ENCODE assay signal across 23 cellular contexts in genomic region chr15:85470549-85471271, GRCh38.
A peak's percentile ranks its signal among the peaks of the same experiment; 100 is the strongest.
DNase-seq lines count a peak whose midpoint lies in the region; FAIRE-seq and TF ChIP-seq lines count a peak whose summit lies in the region.
"Had no signal": no experiment of that assay in that cellular context is flagged by ENCODE, and none has a peak within 500 bp of the region (broad histone marks: within the 10 kb centered on the region; RNA-seq: fewer than 3 reads in every experiment).

No MANE protein-coding gene starts in this region.

- H3K4me2 ChIP-seq in OCI-LY1 (ENCODE audit: low read length): peak overlapping the region; percentile 63

- POLR2A ChIA-PET in GM10248 (lab: Yijun Ruan, JAX): no interaction called here

- H3K27ac ChIP-seq in OCI-LY1 (ENCODE audit: low read depth, low read length, poor library complexity, severe bottlenecking): peak overlapping the region; percentile 97
- H3K27ac ChIP-seq: adrenal gland, esophagus squamous epithelium, lower lobe of right lung, skin epidermis had no signal

- H2AFZ ChIP-seq in OCI-LY1 (ENCODE audit: low read length): no peak overlapping the region

- DNase-seq in NCI-H2171 treated with DMSO at 0.1 percent for 48 hours (lab: John Stamatoyannopoulos, UW) (peak; percentile 25), NCI-H2171 (lab: John Stamatoyannopoulos, UW) (no peak), progenitor cell of endocrine pancreas (ENCODE audit: low spot score, unreplicated experiment) (no peak), NCI-H446 treated with DMSO at 0.1 percent for 48 hours (lab: John Stamatoyannopoulos, UW) (no peak), GM10248 (ENCODE audit: extremely low spot score) (no peak)
- DNase-seq in effector CD4-positive, alpha-beta T cell: no peak
- DNase-seq: 8988T; activated CD4-positive, alpha-beta T cell treated with anti-CD3 and anti-CD28 coated beads for 4 hours; activated gamma-delta T cell; adrenal gland; Calu3; esophagus squamous epithelium; GDM1; KG1; lower lobe of right lung; naive thymus-derived CD4-positive, alpha-beta T cell; NCI-H2081 treated with DMSO at 0.1 percent for 48 hours; NCI-H524 treated with DMSO at 0.1 percent for 48 hours; stimulated activated naive CD8-positive, alpha-beta T cell treated with anti-CD3 and anti-CD28 coated beads, Interleukin-15, amount 100 ng/mL, for 72 hours; SW 1271 had no signal

- peaks cover 92% of the 10 kb centered on the region for H3K4me1 ChIP-seq in OCI-LY1 (ENCODE audit: insufficient read depth, low read length, severe bottlenecking)

- no peak overlapping the region for H3K4me3 Mint-ChIP-seq in progenitor cell of endocrine pancreas (ENCODE audit: low read depth)
- H3K4me3 Mint-ChIP-seq: naive thymus-derived CD4-positive, alpha-beta T cell; stimulated activated naive CD8-positive, alpha-beta T cell treated with anti-CD3 and anti-CD28 coated beads, Interleukin-15, amount 100 ng/mL, for 72 hours had no signal

- H3K27ac Mint-ChIP-seq in progenitor cell of endocrine pancreas: peak overlapping the region; percentile 78
- H3K27ac Mint-ChIP-seq: stimulated activated naive CD8-positive, alpha-beta T cell treated with anti-CD3 and anti-CD28 coated beads, Interleukin-15, amount 100 ng/mL, for 72 hours had no signal

- TF ChIP-seq CTCF in OCI-LY1 (IDR thresholded peaks at IDR 0.05; ENCODE audit: low read length) (no peak), progenitor cell of endocrine pancreas (IDR thresholded peaks at IDR 0.05; ENCODE audit: unreplicated experiment) (no peak), GM10248 (IDR thresholded peaks at IDR 0.05; ENCODE audit: control extremely low read depth, extremely low read depth, low read depth, missing control alignments) (no peak)

- H3K36me3 Mint-ChIP-seq in progenitor cell of endocrine pancreas (ENCODE audit: insufficient read depth): peaks cover 4% of the 10 kb centered on the region

- no peaks in the 10 kb centered on the region for H3K9me3 ChIP-seq in OCI-LY1 (ENCODE audit: low read length)
- H3K9me3 ChIP-seq: adrenal gland, esophagus squamous epithelium, lower lobe of right lung had no signal

- CTCF ChIA-PET in GM10248 (lab: Yijun Ruan, JAX): interaction anchor here (1.3 to 8.4 kb wide), 4 partner anchors 10 to 140 kb away, joined by 4 to 73 read pairs (median 10); no protein-coding TSS in a partner anchor

- no peaks in the 10 kb centered on the region for H3K9me3 Mint-ChIP-seq in progenitor cell of endocrine pancreas (ENCODE audit: low read depth)
- H3K9me3 Mint-ChIP-seq: stimulated activated naive CD8-positive, alpha-beta T cell treated with anti-CD3 and anti-CD28 coated beads, Interleukin-15, amount 100 ng/mL, for 72 hours had no signal

- H3K9me2 ChIP-seq in OCI-LY1 (ENCODE audit: low read depth, low read length): no peaks in the 10 kb centered on the region

- H3K9ac ChIP-seq in OCI-LY1 (ENCODE audit: low read length): peak overlapping the region; percentile 58

- H3K79me2 ChIP-seq in OCI-LY1 (ENCODE audit: insufficient read depth, low read length): peaks cover 55% of the 10 kb centered on the region

- H3K4me3 ChIP-seq in OCI-LY1 (ENCODE audit: low read depth, low read length, poor library complexity, severe bottlenecking): peak overlapping the region; percentile 29
- H3K4me3 ChIP-seq: adrenal gland, esophagus squamous epithelium, lower lobe of right lung, skin epidermis had no signal

- H3F3A ChIP-seq in OCI-LY1 (ENCODE audit: insufficient read depth, low read length): peaks cover 14% of the 10 kb centered on the region

- no peaks in the 10 kb centered on the region for H3K36me3 ChIP-seq in OCI-LY1 (ENCODE audit: insufficient read depth, low read length)
- H3K36me3 ChIP-seq: adrenal gland, esophagus squamous epithelium, lower lobe of right lung had no signal

- peaks cover 44% of the 10 kb centered on the region for H3K4me1 Mint-ChIP-seq in progenitor cell of endocrine pancreas (ENCODE audit: low read depth)

- H3K27me3 Mint-ChIP-seq in progenitor cell of endocrine pancreas: no peaks in the 10 kb centered on the region
- H3K27me3 Mint-ChIP-seq: naive thymus-derived CD4-positive, alpha-beta T cell; stimulated activated naive CD8-positive, alpha-beta T cell treated with anti-CD3 and anti-CD28 coated beads, Interleukin-15, amount 100 ng/mL, for 72 hours had no signal

- no peaks in the 10 kb centered on the region for H3K27me3 ChIP-seq in OCI-LY1 (ENCODE audit: insufficient read depth, low read length)
- H3K27me3 ChIP-seq: adrenal gland, esophagus squamous epithelium had no signal

- FAIRE-seq in islet of Langerhans (lab: Jason Lieb, UNC): peak; percentile 73

- H4K20me1 ChIP-seq in OCI-LY1 (ENCODE audit: insufficient read depth, low read length): no peaks in the 10 kb centered on the region
